In the genomic region with DNA sequence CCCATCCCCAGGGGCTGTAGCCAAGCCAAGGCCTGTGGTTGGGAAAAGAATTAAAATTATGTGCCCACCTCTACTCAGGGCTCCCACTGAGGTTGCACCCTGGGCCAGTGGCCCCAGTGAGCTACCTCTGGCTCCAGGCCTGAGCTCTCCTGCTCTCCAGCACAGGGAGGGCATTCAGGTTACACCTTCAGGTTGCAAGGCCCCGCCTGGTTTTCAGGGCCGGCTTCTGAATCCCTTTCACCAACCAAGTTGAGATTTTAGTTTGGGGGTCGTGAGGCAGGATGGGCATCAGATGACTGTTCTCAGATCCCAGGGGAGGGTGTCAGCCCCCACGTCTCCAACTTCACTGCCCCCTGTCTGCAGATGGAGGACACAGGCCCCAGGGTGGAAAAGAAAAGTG, we compare ENCODE assay signal across 22 cellular contexts. TPM values are rescaled to one million over a fixed set of nuclear protein-coding genes. Genes with fewer than 3 reads are reported as not detected.
"Had no signal": no experiment of that assay in that cellular context is flagged by ENCODE, and none has a peak within 500 bp of the region (broad histone marks: within the 10 kb centered on the region; RNA-seq: fewer than 3 reads in every experiment).

No MANE protein-coding gene starts in this region.

- H3K27me3 Mint-ChIP-seq: activated naive CD8-positive, alpha-beta T cell treated with anti-CD3 and anti-CD28 coated beads, Interleukin-2, amount 50 U/mL, for 24 hours; naive thymus-derived CD4-positive, alpha-beta T cell; stimulated activated naive CD8-positive, alpha-beta T cell treated with anti-CD3 and anti-CD28 coated beads, Interleukin-15, Interleukin-2, amounts not matched to agents 100 ng/mL and 50 ng/mL, for 24 hours; type B pancreatic cell had no signal

- H2AFZ ChIP-seq: hepatocyte had no signal

- H3K36me3 Mint-ChIP-seq: type B pancreatic cell had no signal

- ATAC-seq: activated naive CD8-positive, alpha-beta T cell treated with anti-CD3 and anti-CD28 coated beads, Interleukin-2, amount 50 U/mL, for 24 hours; esophagus mucosa; mucosa of descending colon; naive thymus-derived CD4-positive, alpha-beta T cell had no signal

- H3K27me3 ChIP-seq: dorsolateral prefrontal cortex, hepatocyte, neutrophil, right atrium auricular region had no signal

- DNase-seq: activated CD4-positive, alpha-beta T cell treated with anti-CD3 and anti-CD28 coated beads, Interleukin-2, amount 50 U/mL, for 4 hours; activated CD4-positive, CD25-positive, alpha-beta regulatory T cell treated with anti-CD3 and anti-CD28 coated beads, Interleukin-2, amount 50 U/mL, for 72 hours; activated naive CD4-positive, alpha-beta T cell treated with anti-CD3 and anti-CD28 coated beads for 36 hours; activated naive CD8-positive, alpha-beta T cell treated with anti-CD3 and anti-CD28 coated beads, Interleukin-2, amount 50 U/mL, for 24 hours; dorsolateral prefrontal cortex; left ventricle myocardium inferior; mucosa of descending colon; naive thymus-derived CD4-positive, alpha-beta T cell; T-helper 1 cell; T1000 had no signal

- H3K4me3 Mint-ChIP-seq: activated naive CD4-positive, alpha-beta T cell treated with anti-CD3 and anti-CD28 coated beads for 36 hours; activated naive CD8-positive, alpha-beta T cell treated with anti-CD3 and anti-CD28 coated beads, Interleukin-2, amount 50 U/mL, for 24 hours; naive thymus-derived CD4-positive, alpha-beta T cell; stimulated activated naive CD8-positive, alpha-beta T cell treated with anti-CD3 and anti-CD28 coated beads, Interleukin-15, Interleukin-2, amounts not matched to agents 100 ng/mL and 50 ng/mL, for 24 hours; type B pancreatic cell had no signal

- H3K36me3 ChIP-seq: left ventricle myocardium inferior, neutrophil, right atrium auricular region had no signal

- H3K4me1 ChIP-seq: left ventricle myocardium inferior, right atrium auricular region had no signal

- H3K9me3 ChIP-seq: mucosa of descending colon, neutrophil, right atrium auricular region had no signal

- H3K79me2 ChIP-seq: hepatocyte had no signal

- H3K27ac Mint-ChIP-seq: activated naive CD4-positive, alpha-beta T cell treated with anti-CD3 and anti-CD28 coated beads for 36 hours; activated naive CD8-positive, alpha-beta T cell treated with anti-CD3 and anti-CD28 coated beads, Interleukin-2, amount 50 U/mL, for 24 hours; activated T-helper 2 cell treated with anti-CD3 and anti-CD28 coated beads, Interferon-gamma antibody, Interleukin-2, Interleukin-4, amounts not matched to agents 10 μg/mL and 5 μg/mL and 100 μg/mL, durations not matched to agents 14 hours and 24 hours and 36 hours; naive thymus-derived CD4-positive, alpha-beta T cell; stimulated activated naive CD8-positive, alpha-beta T cell treated with anti-CD3 and anti-CD28 coated beads, Interleukin-15, Interleukin-2, amounts not matched to agents 100 ng/mL and 50 ng/mL, for 24 hours; type B pancreatic cell had no signal

- H3K4me1 Mint-ChIP-seq: naive thymus-derived CD4-positive, alpha-beta T cell had no signal

- H3K4me2 ChIP-seq: hepatocyte had no signal

- H3K4me3 ChIP-seq: dorsolateral prefrontal cortex, hepatocyte, left ventricle myocardium inferior, mucosa of descending colon, right atrium auricular region had no signal

- H3K9me3 Mint-ChIP-seq: type B pancreatic cell had no signal

- H3K27ac ChIP-seq: dorsolateral prefrontal cortex, hepatocyte, left ventricle myocardium inferior, neutrophil, right atrium auricular region had no signal

RNA-seq across cellular contexts. Expression of gene DRC7, which starts 33.0 kb away (rescaled TPM):
- total RNA-seq: activated T-helper 2 cell treated with anti-CD3 and anti-CD28 coated beads, Interferon-gamma antibody, Interleukin-2, Interleukin-4, amounts not matched to agents 10 μg/mL and 5 μg/mL and 100 μg/mL, durations not matched to agents 14 hours and 24 hours and 36 hours; aorta; bronchial epithelial cell; esophagus mucosa; fibroblast of villous mesenchyme; glomerular endothelial cell; left ventricle myocardium inferior; mucosa of descending colon; naive thymus-derived CD4-positive, alpha-beta T cell; right atrium auricular region had no signal

RNA-seq across cellular contexts. Expression of gene ADGRG3, which starts 59.5 kb away (rescaled TPM):
- total RNA-seq: activated T-helper 2 cell treated with anti-CD3 and anti-CD28 coated beads, Interferon-gamma antibody, Interleukin-2, Interleukin-4, amounts not matched to agents 10 μg/mL and 5 μg/mL and 100 μg/mL, durations not matched to agents 14 hours and 24 hours and 36 hours; bronchial epithelial cell; fibroblast of villous mesenchyme; hepatocyte; kidney epithelial cell had no signal
